Comparison of ENCODE assay signal across 9 cellular contexts in the genomic region with DNA sequence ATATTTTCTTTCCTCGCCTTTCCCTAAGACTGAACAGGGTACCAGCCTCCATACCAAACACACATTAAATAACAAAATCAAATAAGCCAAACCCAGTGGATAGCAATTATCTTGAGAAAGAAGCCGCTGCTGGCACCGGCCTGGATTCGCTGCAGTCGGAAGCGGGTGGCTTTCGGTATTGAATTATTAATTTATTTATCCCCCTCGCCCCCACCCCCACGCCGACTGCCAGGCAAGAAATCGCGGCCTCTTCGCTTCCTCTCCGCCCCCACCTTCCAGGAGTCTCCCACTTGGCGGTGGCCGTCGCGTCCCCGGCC. TPM values are rescaled to one million over a fixed set of nuclear protein-coding genes. Genes with fewer than 3 reads are reported as not detected.
DNase-seq lines count a peak whose midpoint lies in the region; ATAC-seq and TF ChIP-seq lines count a peak whose summit lies in the region.
"Had no signal": no experiment of that assay in that cellular context is flagged by ENCODE, and none has a peak within 500 bp of the region (broad histone marks: within the 10 kb centered on the region; RNA-seq: fewer than 3 reads in every experiment).

No MANE protein-coding gene starts in this region.

- TF ChIP-seq EP300 in suprapubic skin (IDR thresholded peaks at IDR 0.05) = no peak

- WGBS in suprapubic skin = 3% methylated on average over 19 of the region's 19 CpGs

- no peak overlapping the region for H3K27ac ChIP-seq in suprapubic skin
- H3K27ac ChIP-seq: 22Rv1 had no signal

- CTCF ChIA-PET in T-cell (lab: Charles Lee) = no interaction called here
- CTCF ChIA-PET in activated CD4-positive, alpha-beta memory T cell treated with anti-CD3 and anti-CD28 coated beads for 36 hours (lab: Charles Lee) = interaction anchor here (0.5 kb wide), 1 partner anchor 1841 kb away, joined by 3 read pairs; no protein-coding TSS in a partner anchor

- peaks cover 23% of the 10 kb centered on the region for H3K4me1 ChIP-seq in suprapubic skin

- no peaks in the 10 kb centered on the region for H3K9me3 ChIP-seq in iPS-18c (ENCODE audit: control insufficient read depth, insufficient read depth, low read length)
- H3K9me3 ChIP-seq in suprapubic skin = no peaks in the 10 kb centered on the region

- POLR2A ChIA-PET in T-cell (lab: Charles Lee) = no interaction called here
- POLR2A ChIA-PET in activated CD4-positive, alpha-beta memory T cell treated with anti-CD3 and anti-CD28 coated beads for 36 hours (lab: Charles Lee) = no interaction called here

- no peaks in the 10 kb centered on the region for H3K36me3 Mint-ChIP-seq in T-cell
- no peaks in the 10 kb centered on the region for H3K36me3 Mint-ChIP-seq in activated CD4-positive, alpha-beta memory T cell treated with anti-CD3 and anti-CD28 coated beads for 36 hours

- H3K4me3 ChIP-seq in iPS-18c (ENCODE audit: insufficient read depth, low read depth, low read length) (peak overlapping the region; percentile 61), suprapubic skin (peak overlapping the region; percentile 77)

- peaks cover 33 to 39% of the 10 kb centered on the region in 2 donors for H3K27me3 Mint-ChIP-seq in T-cell
- H3K27me3 Mint-ChIP-seq in activated CD4-positive, alpha-beta memory T cell treated with anti-CD3 and anti-CD28 coated beads for 36 hours = peaks cover 36% of the 10 kb centered on the region

- H3K4me3 Mint-ChIP-seq in T-cell = peak overlapping the region in 2 of 3 donors; percentile 34 to 35
- H3K4me3 Mint-ChIP-seq in activated CD4-positive, alpha-beta memory T cell treated with anti-CD3 and anti-CD28 coated beads for 36 hours = no peak overlapping the region

- no peak overlapping the region for H3K27ac Mint-ChIP-seq in T-cell
- no peak overlapping the region for H3K27ac Mint-ChIP-seq in activated CD4-positive, alpha-beta memory T cell treated with anti-CD3 and anti-CD28 coated beads for 36 hours

- no peaks in the 10 kb centered on the region for H3K36me3 ChIP-seq in suprapubic skin

- peak; percentile 53 for DNase-seq in NCI-H1105 treated with DMSO at 0.1 percent for 48 hours (lab: John Stamatoyannopoulos, UW)
- DNase-seq in NCI-H1105 (lab: John Stamatoyannopoulos, UW) = no peak
- DNase-seq in T-cell = peak in 1 of 34 experiments; percentile 1
- peak; percentile 54 to 78 for DNase-seq in suprapubic skin (ENCODE audit: low spot score in 2 of 2)
- no peak for DNase-seq in activated CD4-positive, alpha-beta memory T cell treated with anti-CD3 and anti-CD28 coated beads for 36 hours

- H3K4me1 Mint-ChIP-seq in T-cell = peaks cover 14 to 16% (median 14%) of the 10 kb centered on the region in 3 donors
- H3K4me1 Mint-ChIP-seq in activated CD4-positive, alpha-beta memory T cell treated with anti-CD3 and anti-CD28 coated beads for 36 hours (ENCODE audit: low read depth) = peaks cover 10% of the 10 kb centered on the region

- no peak for ATAC-seq in T-cell (replicated peaks in 1 of 4)
- ATAC-seq in GM21515 (IDR thresholded peaks at IDR 0.05; ENCODE audit: unreplicated experiment) = no peak
- no peak for ATAC-seq in HG03097 (IDR thresholded peaks at IDR 0.05; ENCODE audit: low FRiP score, unreplicated experiment)

- no peak for TF ChIP-seq POLR2A in suprapubic skin (IDR thresholded peaks at IDR 0.05)

- no peak for TF ChIP-seq CTCF in suprapubic skin (IDR thresholded peaks at IDR 0.05)

- H3K9me3 Mint-ChIP-seq in T-cell = peaks cover 0 to under 1% (median 0%) of the 10 kb centered on the region in 3 donors
- H3K9me3 Mint-ChIP-seq in activated CD4-positive, alpha-beta memory T cell treated with anti-CD3 and anti-CD28 coated beads for 36 hours = peaks cover under 1% of the 10 kb centered on the region

- peaks cover 26% of the 10 kb centered on the region for H3K27me3 ChIP-seq in suprapubic skin

- intact Hi-C loops in activated CD4-positive, alpha-beta memory T cell treated with anti-CD3 and anti-CD28 coated beads for 36 hours (cut with micrococcal nuclease) = no loop called here

RNA-seq across cellular contexts. Expression of a gene that starts 0.4 kb away (rescaled TPM):
- total RNA-seq in T-cell (under 1 TPM in 3 of 5 donors, not detected in 2; 0.06 to 0.13 (median 0.06) TPM), suprapubic skin (1 to 10 TPM in 1 of 4 donors, not detected in 3; 1.0 TPM)
- total RNA-seq in activated CD4-positive, alpha-beta memory T cell treated with anti-CD3 and anti-CD28 coated beads for 36 hours = not detected

Comparison
In these comparisons a context has a peak if more than half of its experiments do, and no peak if none do; other contexts are left out.
1. DNase-seq: peak in NCI-H1105 treated with DMSO at 0.1 percent for 48 hours (single experiment) and suprapubic skin (2 of 2); none in NCI-H1105 (single experiment) and activated CD4-positive, alpha-beta memory T cell treated with anti-CD3 and anti-CD28 coated beads for 36 hours (single experiment).